In the genomic region with DNA sequence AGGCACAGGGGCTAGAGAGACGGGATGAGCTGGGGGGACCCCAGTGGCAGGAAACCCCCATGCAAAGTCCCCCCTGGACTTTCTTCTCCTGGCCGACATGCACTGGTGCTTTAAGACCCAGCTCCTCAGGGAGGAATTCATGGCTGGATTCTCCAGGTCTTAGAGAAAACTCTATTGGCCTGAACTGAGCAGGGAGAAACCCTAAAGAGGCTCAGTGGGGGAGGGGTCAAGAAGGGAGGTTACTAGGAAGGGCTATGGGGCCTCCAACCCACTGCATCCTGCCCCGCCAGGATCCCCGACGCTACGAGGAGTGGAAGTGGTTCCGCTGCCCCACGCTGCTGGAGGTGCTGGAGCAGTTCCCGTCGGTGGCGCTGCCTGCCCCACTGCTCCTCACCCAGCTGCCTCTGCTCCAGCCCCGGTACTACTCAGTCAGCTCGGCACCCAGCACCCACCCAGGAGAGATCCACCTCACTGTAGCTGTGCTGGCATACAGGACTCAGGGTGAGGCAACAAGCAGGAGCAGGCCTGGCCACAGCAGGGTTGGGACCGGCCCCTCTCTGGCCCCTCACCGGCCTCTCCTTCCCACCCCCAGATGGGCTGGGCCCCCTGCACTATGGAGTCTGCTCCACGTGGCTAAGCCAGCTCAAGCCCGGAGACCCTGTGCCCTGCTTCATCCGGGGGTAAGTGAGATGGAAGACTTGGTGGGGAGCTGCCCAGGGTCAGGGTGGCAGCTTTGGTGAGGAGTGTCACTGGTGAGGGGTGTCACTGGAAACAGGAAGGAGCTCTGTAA, we compare ENCODE assay signal across 1 cellular context.
A peak's percentile ranks its signal among the peaks of the same experiment; 100 is the strongest.
TF ChIP-seq lines count a peak whose summit lies in the region.

No MANE protein-coding gene starts in this region.

TF ChIP-seq in K562, 482 proteins besides CTCF, POLR2A, EP300 and RAD21 (continued from another document and continues in another):
- TF ChIP-seq, protein P1, sequence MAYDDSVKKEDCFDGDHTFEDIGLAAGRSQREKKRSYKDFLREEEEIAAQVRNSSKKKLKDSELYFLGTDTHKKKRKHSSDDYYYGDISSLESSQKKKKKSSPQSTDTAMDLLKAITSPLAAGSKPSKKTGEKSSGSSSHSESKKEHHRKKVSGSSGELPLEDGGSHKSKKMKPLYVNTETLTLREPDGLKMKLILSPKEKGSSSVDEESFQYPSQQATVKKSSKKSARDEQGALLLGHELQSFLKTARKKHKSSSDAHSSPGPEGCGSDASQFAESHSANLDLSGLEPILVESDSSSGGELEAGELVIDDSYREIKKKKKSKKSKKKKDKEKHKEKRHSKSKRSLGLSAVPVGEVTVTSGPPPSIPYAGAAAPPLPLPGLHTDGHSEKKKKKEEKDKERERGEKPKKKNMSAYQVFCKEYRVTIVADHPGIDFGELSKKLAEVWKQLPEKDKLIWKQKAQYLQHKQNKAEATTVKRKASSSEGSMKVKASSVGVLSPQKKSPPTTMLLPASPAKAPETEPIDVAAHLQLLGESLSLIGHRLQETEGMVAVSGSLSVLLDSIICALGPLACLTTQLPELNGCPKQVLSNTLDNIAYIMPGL (CRISPR knock-in tag; IDR thresholded peaks at IDR 0.05) = no peak
- no peak; the same call in 1 of the 2 replicates for TF ChIP-seq RUNX1 (IDR thresholded peaks at IDR 0.05; ENCODE audit: low read depth)
- TF ChIP-seq FOXJ3 (CRISPR knock-in tag; IDR thresholded peaks at IDR 0.05) = no peak
- TF ChIP-seq RFX1 (IDR thresholded peaks at IDR 0.05) = no peak
- TF ChIP-seq, protein P2, sequence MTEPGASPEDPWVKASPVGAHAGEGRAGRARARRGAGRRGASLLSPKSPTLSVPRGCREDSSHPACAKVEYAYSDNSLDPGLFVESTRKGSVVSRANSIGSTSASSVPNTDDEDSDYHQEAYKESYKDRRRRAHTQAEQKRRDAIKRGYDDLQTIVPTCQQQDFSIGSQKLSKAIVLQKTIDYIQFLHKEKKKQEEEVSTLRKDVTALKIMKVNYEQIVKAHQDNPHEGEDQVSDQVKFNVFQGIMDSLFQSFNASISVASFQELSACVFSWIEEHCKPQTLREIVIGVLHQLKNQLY (CRISPR knock-in tag; conservative IDR thresholded peaks at IDR 0.05) = no peak; a peak in 1 of 4 replicates
- no peak for TF ChIP-seq ZNF830 (CRISPR knock-in tag; IDR thresholded peaks at IDR 0.05)
- peak in 1 of 2 experiments; percentile 91; a peak in 2 of 4 replicates for TF ChIP-seq HDAC1 (IDR thresholded peaks at IDR 0.05)
- TF ChIP-seq, protein P3, sequence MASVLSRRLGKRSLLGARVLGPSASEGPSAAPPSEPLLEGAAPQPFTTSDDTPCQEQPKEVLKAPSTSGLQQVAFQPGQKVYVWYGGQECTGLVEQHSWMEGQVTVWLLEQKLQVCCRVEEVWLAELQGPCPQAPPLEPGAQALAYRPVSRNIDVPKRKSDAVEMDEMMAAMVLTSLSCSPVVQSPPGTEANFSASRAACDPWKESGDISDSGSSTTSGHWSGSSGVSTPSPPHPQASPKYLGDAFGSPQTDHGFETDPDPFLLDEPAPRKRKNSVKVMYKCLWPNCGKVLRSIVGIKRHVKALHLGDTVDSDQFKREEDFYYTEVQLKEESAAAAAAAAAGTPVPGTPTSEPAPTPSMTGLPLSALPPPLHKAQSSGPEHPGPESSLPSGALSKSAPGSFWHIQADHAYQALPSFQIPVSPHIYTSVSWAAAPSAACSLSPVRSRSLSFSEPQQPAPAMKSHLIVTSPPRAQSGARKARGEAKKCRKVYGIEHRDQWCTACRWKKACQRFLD (CRISPR knock-in tag; IDR thresholded peaks at IDR 0.05) = peak; percentile 85; the same call in 1 of the 2 replicates
- peak; percentile 41 for TF ChIP-seq ZNF146 (CRISPR knock-in tag; IDR thresholded peaks at IDR 0.05; ENCODE audit: unreplicated experiment)
- TF ChIP-seq, protein P4, sequence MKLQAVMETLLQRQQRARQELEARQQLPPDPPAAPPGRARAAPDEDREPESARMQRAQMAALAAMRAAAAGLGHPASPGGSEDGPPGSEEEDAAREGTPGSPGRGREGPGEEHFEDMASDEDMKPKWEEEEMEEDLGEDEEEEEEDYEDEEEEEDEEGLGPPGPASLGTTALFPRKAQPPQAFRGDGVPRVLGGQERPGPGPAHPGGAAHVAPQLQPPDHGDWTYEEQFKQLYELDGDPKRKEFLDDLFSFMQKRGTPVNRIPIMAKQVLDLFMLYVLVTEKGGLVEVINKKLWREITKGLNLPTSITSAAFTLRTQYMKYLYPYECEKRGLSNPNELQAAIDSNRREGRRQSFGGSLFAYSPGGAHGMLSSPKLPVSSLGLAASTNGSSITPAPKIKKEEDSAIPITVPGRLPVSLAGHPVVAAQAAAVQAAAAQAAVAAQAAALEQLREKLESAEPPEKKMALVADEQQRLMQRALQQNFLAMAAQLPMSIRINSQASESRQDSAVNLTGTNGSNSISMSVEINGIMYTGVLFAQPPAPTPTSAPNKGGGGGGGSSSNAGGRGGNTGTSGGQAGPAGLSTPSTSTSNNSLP (IDR thresholded peaks at IDR 0.05; ENCODE audit: borderline replicate concordance, low read depth, low read length) = no peak
- no peak for TF ChIP-seq BDP1 (IDR thresholded peaks at IDR 0.05; ENCODE audit: insufficient read depth, insufficient read length)
- TF ChIP-seq TOE1 (IDR thresholded peaks at IDR 0.05; ENCODE audit: borderline replicate concordance) = peak; percentile 76
- TF ChIP-seq TOE1 (CRISPR knock-in tag; IDR thresholded peaks at IDR 0.05; ENCODE audit: borderline replicate concordance, low read depth) = no peak
- TF ChIP-seq ZNF316 (IDR thresholded peaks at IDR 0.05) = no peak
- TF ChIP-seq TAF1 (IDR thresholded peaks at IDR 0.05; ENCODE audit: control insufficient read depth, extremely low read depth, insufficient read depth, low read length, severe bottlenecking) = peak; percentile 59
- TF ChIP-seq RBM22 (IDR thresholded peaks at IDR 0.05; ENCODE audit: low read depth, low read length, poor library complexity, severe bottlenecking) = no peak
- 0 out of 2 replicates have a peak, but pooled peaks have one; percentile 68 for TF ChIP-seq SRSF3 (IDR thresholded peaks at IDR 0.05; ENCODE audit: insufficient read depth, low read length)
- peak; percentile 48; the same call in 1 of the 2 replicates for TF ChIP-seq NBN (IDR thresholded peaks at IDR 0.05; ENCODE audit: low read depth)
- TF ChIP-seq ADNP (tag; IDR thresholded peaks at IDR 0.05) = no peak
- TF ChIP-seq MTA2 (IDR thresholded peaks at IDR 0.05; ENCODE audit: low read depth) = no peak
- TF ChIP-seq ATF1 (CRISPR knock-in tag; IDR thresholded peaks at IDR 0.05) = no peak
- peak; percentile 48 for TF ChIP-seq ATF1 (tag; IDR thresholded peaks at IDR 0.05)
- TF ChIP-seq, protein P5, sequence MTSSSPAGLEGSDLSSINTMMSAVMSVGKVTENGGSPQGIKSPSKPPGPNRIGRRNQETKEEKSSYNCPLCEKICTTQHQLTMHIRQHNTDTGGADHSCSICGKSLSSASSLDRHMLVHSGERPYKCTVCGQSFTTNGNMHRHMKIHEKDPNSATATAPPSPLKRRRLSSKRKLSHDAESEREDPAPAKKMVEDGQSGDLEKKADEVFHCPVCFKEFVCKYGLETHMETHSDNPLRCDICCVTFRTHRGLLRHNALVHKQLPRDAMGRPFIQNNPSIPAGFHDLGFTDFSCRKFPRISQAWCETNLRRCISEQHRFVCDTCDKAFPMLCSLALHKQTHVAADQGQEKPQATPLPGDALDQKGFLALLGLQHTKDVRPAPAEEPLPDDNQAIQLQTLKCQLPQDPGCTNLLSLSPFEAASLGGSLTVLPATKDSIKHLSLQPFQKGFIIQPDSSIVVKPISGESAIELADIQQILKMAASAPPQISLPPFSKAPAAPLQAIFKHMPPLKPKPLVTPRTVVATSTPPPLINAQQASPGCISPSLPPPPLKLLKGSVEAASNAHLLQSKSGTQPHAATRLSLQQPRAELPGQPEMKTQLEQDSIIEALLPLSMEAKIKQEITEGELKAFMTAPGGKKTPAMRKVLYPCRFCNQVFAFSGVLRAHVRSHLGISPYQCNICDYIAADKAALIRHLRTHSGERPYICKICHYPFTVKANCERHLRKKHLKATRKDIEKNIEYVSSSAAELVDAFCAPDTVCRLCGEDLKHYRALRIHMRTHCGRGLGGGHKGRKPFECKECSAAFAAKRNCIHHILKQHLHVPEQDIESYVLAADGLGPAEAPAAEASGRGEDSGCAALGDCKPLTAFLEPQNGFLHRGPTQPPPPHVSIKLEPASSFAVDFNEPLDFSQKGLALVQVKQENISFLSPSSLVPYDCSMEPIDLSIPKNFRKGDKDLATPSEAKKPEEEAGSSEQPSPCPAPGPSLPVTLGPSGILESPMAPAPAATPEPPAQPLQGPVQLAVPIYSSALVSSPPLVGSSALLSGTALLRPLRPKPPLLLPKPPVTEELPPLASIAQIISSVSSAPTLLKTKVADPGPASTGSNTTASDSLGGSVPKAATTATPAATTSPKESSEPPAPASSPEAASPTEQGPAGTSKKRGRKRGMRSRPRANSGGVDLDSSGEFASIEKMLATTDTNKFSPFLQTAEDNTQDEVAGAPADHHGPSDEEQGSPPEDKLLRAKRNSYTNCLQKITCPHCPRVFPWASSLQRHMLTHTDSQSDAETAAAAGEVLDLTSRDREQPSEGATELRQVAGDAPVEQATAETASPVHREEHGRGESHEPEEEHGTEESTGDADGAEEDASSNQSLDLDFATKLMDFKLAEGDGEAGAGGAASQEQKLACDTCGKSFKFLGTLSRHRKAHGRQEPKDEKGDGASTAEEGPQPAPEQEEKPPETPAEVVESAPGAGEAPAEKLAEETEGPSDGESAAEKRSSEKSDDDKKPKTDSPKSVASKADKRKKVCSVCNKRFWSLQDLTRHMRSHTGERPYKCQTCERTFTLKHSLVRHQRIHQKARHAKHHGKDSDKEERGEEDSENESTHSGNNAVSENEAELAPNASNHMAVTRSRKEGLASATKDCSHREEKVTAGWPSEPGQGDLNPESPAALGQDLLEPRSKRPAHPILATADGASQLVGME (CRISPR knock-in tag; IDR thresholded peaks at IDR 0.05) = no peak
- TF ChIP-seq KDM2B (CRISPR knock-in tag; IDR thresholded peaks at IDR 0.05) = no peak
- TF ChIP-seq OTX1 (CRISPR knock-in tag; IDR thresholded peaks at IDR 0.05) = peak; percentile 80; the same call in 1 of the 2 replicates
- no peak for TF ChIP-seq BRD9 (IDR thresholded peaks at IDR 0.05; ENCODE audit: low read depth, partially characterized antibody)
- TF ChIP-seq, protein P6, sequence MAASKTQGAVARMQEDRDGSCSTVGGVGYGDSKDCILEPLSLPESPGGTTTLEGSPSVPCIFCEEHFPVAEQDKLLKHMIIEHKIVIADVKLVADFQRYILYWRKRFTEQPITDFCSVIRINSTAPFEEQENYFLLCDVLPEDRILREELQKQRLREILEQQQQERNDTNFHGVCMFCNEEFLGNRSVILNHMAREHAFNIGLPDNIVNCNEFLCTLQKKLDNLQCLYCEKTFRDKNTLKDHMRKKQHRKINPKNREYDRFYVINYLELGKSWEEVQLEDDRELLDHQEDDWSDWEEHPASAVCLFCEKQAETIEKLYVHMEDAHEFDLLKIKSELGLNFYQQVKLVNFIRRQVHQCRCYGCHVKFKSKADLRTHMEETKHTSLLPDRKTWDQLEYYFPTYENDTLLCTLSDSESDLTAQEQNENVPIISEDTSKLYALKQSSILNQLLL (CRISPR knock-in tag; IDR thresholded peaks at IDR 0.05; ENCODE audit: borderline replicate concordance) = no peak
- 0 out of 2 replicates have a peak, but pooled peaks have one; percentile 0 for TF ChIP-seq ESRRA (IDR thresholded peaks at IDR 0.05; ENCODE audit: borderline replicate concordance, low read depth)
- TF ChIP-seq ZNF24 (IDR thresholded peaks at IDR 0.05) = no peak
- TF ChIP-seq DPF2 (IDR thresholded peaks at IDR 0.05) = peak; percentile 63
- TF ChIP-seq SAFB2 (IDR thresholded peaks at IDR 0.05; ENCODE audit: borderline replicate concordance, low read depth, low read length, severe bottlenecking) = no peak
- TF ChIP-seq SLC30A9 (CRISPR knock-in tag; IDR thresholded peaks at IDR 0.05) = no peak
- peak in 1 of 2 experiments; percentile 82; a peak in 3 of 4 replicates for TF ChIP-seq SIN3A (IDR thresholded peaks at IDR 0.05; ENCODE audit: borderline replicate concordance in 2 of 2, control insufficient read depth in 1 of 2, low read depth in 2 of 2, low read length in 2 of 2)
- no peak for TF ChIP-seq EHMT2 (IDR thresholded peaks at IDR 0.05)
- TF ChIP-seq XRCC4 (IDR thresholded peaks at IDR 0.05; ENCODE audit: extremely low read depth, insufficient read depth, insufficient read length) = no peak
- TF ChIP-seq CEBPG (CRISPR knock-in tag; IDR thresholded peaks at IDR 0.05) = no peak
- no peak for TF ChIP-seq CEBPG (tag; conservative IDR thresholded peaks at IDR 0.05 in 1 of 2, IDR thresholded peaks at IDR 0.05 in 1 of 2)
- TF ChIP-seq, protein P7, sequence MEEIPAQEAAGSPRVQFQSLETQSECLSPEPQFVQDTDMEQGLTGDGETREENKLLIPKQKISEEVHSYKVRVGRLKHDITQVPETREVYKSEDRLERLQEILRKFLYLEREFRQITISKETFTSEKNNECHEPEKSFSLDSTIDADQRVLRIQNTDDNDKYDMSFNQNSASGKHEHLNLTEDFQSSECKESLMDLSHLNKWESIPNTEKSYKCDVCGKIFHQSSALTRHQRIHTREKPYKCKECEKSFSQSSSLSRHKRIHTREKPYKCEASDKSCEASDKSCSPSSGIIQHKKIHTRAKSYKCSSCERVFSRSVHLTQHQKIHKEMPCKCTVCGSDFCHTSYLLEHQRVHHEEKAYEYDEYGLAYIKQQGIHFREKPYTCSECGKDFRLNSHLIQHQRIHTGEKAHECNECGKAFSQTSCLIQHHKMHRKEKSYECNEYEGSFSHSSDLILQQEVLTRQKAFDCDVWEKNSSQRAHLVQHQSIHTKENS (CRISPR knock-in tag; IDR thresholded peaks at IDR 0.05) = no peak
- TF ChIP-seq EZH2 (IDR thresholded peaks at IDR 0.05; ENCODE audit: borderline replicate concordance, low read depth, low read length) = no peak
- TF ChIP-seq HNRNPL (IDR thresholded peaks at IDR 0.05; ENCODE audit: low read depth, low read length) = no peak
- TF ChIP-seq, protein P8, sequence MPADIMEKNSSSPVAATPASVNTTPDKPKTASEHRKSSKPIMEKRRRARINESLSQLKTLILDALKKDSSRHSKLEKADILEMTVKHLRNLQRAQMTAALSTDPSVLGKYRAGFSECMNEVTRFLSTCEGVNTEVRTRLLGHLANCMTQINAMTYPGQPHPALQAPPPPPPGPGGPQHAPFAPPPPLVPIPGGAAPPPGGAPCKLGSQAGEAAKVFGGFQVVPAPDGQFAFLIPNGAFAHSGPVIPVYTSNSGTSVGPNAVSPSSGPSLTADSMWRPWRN (IDR thresholded peaks at IDR 0.05; ENCODE audit: low read depth) = no peak
- TF ChIP-seq, protein P9, sequence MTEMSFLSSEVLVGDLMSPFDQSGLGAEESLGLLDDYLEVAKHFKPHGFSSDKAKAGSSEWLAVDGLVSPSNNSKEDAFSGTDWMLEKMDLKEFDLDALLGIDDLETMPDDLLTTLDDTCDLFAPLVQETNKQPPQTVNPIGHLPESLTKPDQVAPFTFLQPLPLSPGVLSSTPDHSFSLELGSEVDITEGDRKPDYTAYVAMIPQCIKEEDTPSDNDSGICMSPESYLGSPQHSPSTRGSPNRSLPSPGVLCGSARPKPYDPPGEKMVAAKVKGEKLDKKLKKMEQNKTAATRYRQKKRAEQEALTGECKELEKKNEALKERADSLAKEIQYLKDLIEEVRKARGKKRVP (CRISPR knock-in tag; IDR thresholded peaks at IDR 0.05) = peak; percentile 16; the same call in 1 of the 2 replicates
- no peak for TF ChIP-seq SMARCB1 (IDR thresholded peaks at IDR 0.05; ENCODE audit: insufficient read length, low read depth)
- no peak for TF ChIP-seq PTTG1 (tag; IDR thresholded peaks at IDR 0.05; ENCODE audit: low read depth)
- no peak for TF ChIP-seq ZNF586 (CRISPR knock-in tag; conservative IDR thresholded peaks at IDR 0.05)
